In the genomic region with DNA sequence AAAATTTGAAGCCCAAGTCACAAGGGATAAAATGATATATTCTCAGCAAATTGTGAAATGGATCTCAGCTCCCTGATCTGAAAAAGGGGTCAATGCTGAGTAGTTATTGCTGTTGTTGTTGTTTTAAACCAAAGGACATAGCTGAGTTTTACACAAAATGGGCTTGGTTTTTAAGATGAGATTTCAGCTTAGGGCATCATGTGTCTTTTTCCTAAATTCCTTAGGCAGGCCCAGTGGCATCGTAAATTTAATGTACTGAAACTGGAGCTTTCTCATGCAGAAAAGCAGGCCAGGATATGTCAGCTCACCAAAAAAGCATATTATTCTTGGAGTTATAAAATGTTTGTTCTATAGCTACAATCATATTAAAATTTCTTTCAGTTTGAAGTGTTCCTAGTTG, we compare ENCODE assay signal across 1 cellular context.
TF ChIP-seq lines count a peak whose summit lies in the region.

No MANE protein-coding gene starts in this region.

TF ChIP-seq in SK-N-SH treated with all-trans-retinoic acid at 6 μM for 48 hours, 23 proteins besides CTCF, POLR2A, EP300 and RAD21 (continued from another document):
- TF ChIP-seq, protein P1, sequence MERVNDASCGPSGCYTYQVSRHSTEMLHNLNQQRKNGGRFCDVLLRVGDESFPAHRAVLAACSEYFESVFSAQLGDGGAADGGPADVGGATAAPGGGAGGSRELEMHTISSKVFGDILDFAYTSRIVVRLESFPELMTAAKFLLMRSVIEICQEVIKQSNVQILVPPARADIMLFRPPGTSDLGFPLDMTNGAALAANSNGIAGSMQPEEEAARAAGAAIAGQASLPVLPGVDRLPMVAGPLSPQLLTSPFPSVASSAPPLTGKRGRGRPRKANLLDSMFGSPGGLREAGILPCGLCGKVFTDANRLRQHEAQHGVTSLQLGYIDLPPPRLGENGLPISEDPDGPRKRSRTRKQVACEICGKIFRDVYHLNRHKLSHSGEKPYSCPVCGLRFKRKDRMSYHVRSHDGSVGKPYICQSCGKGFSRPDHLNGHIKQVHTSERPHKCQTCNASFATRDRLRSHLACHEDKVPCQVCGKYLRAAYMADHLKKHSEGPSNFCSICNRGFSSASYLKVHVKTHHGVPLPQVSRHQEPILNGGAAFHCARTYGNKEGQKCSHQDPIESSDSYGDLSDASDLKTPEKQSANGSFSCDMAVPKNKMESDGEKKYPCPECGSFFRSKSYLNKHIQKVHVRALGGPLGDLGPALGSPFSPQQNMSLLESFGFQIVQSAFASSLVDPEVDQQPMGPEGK (CRISPR knock-in tag; IDR thresholded peaks at IDR 0.05; ENCODE audit: borderline replicate concordance), result no peak
- TF ChIP-seq PPARA (CRISPR knock-in tag; IDR thresholded peaks at IDR 0.05; ENCODE audit: borderline replicate concordance) (no peak), GLIS3 (CRISPR knock-in tag; IDR thresholded peaks at IDR 0.05) (no peak), TOX (CRISPR knock-in tag; IDR thresholded peaks at IDR 0.05; ENCODE audit: borderline replicate concordance) (no peak)
- TF ChIP-seq, protein P2, sequence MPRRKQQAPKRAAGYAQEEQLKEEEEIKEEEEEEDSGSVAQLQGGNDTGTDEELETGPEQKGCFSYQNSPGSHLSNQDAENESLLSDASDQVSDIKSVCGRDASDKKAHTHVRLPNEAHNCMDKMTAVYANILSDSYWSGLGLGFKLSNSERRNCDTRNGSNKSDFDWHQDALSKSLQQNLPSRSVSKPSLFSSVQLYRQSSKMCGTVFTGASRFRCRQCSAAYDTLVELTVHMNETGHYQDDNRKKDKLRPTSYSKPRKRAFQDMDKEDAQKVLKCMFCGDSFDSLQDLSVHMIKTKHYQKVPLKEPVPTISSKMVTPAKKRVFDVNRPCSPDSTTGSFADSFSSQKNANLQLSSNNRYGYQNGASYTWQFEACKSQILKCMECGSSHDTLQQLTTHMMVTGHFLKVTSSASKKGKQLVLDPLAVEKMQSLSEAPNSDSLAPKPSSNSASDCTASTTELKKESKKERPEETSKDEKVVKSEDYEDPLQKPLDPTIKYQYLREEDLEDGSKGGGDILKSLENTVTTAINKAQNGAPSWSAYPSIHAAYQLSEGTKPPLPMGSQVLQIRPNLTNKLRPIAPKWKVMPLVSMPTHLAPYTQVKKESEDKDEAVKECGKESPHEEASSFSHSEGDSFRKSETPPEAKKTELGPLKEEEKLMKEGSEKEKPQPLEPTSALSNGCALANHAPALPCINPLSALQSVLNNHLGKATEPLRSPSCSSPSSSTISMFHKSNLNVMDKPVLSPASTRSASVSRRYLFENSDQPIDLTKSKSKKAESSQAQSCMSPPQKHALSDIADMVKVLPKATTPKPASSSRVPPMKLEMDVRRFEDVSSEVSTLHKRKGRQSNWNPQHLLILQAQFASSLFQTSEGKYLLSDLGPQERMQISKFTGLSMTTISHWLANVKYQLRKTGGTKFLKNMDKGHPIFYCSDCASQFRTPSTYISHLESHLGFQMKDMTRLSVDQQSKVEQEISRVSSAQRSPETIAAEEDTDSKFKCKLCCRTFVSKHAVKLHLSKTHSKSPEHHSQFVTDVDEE (CRISPR knock-in tag; IDR thresholded peaks at IDR 0.05), result no peak
